Comparison of ENCODE assay signal across 9 cellular contexts in genomic region chr9:546797-547223, GRCh38. TPM values are rescaled to one million over a fixed set of nuclear protein-coding genes. Genes with fewer than 3 reads are reported as not detected.
DNase-seq lines count a peak whose midpoint lies in the region; ATAC-seq, FAIRE-seq and TF ChIP-seq lines count a peak whose summit lies in the region.
"Had no signal": no experiment of that assay in that cellular context is flagged by ENCODE, and none has a peak within 500 bp of the region (broad histone marks: within the 10 kb centered on the region; RNA-seq: fewer than 3 reads in every experiment).

No MANE protein-coding gene starts in this region.

- H3K36me3 ChIP-seq in BJ (ENCODE audit: control insufficient read depth, insufficient read depth, low read length) = no peaks in the 10 kb centered on the region

- peak; percentile 59 for FAIRE-seq in endometrium (lab: Jason Lieb, UNC)
- FAIRE-seq: islet of Langerhans had no signal

- ATAC-seq in HG02763 (IDR thresholded peaks at IDR 0.05; ENCODE audit: unreplicated experiment) = no peak

- H3K4me3 ChIP-seq in BJ (ENCODE audit: low read depth, low read length) = no peak overlapping the region

- DNase-seq in BJ (ENCODE audit: low read depth) (no peak), NCI-H2171 (lab: John Stamatoyannopoulos, UW) (peak; percentile 35), myocyte (ENCODE audit: low read depth) (peak; percentile 40), T1000 (lab: John Stamatoyannopoulos, UW) (no peak), GM19240 (ENCODE audit: insufficient read length, low spot score) (no peak), NCI-H2107 (lab: John Stamatoyannopoulos, UW) (no peak)

- no peaks in the 10 kb centered on the region for H3K27me3 ChIP-seq in BJ (ENCODE audit: control insufficient read depth, insufficient read depth, low read length)

- CTCF ChIA-PET in BJ (lab: Yijun Ruan, JAX) = interaction anchor here (1.0 to 1.9 kb wide), 2 partner anchors 73 to 160 kb away, joined by 3 to 5 read pairs; no protein-coding TSS in a partner anchor

- TF ChIP-seq CTCF in BJ (IDR thresholded peaks at IDR 0.05; ENCODE audit: insufficient read depth, low read depth, low read length) = peak; percentile 18; the same call in 1 of the 2 replicates

- POLR2A ChIA-PET in BJ (lab: Charles Lee) = no interaction called here

RNA-seq across cellular contexts. Expression of gene KANK1, which starts 42.3 kb away (rescaled TPM):
- polyA plus RNA-seq in BJ (2011; rRNA removed) = 32.6 and 42.6 TPM in 2 replicates
- 49.8 and 61.2 TPM in 2 replicates for polyA minus RNA-seq in BJ (2011; rRNA and poly(A)+ RNA removed)
- total RNA-seq in myocyte = 196 and 279 TPM in 2 replicates
- 53.8 TPM for polyA plus RNA-seq in myocyte (2012)

Comparison
In these comparisons a context has a peak if more than half of its experiments do, and no peak if none do; other contexts are left out.
1. DNase-seq: peak in NCI-H2171 (single experiment) and myocyte (single experiment); none in BJ (single experiment), T1000 (single experiment), GM19240 (single experiment) and NCI-H2107 (single experiment).